ENCODE assay signal across 19 cellular contexts in the genomic region with DNA sequence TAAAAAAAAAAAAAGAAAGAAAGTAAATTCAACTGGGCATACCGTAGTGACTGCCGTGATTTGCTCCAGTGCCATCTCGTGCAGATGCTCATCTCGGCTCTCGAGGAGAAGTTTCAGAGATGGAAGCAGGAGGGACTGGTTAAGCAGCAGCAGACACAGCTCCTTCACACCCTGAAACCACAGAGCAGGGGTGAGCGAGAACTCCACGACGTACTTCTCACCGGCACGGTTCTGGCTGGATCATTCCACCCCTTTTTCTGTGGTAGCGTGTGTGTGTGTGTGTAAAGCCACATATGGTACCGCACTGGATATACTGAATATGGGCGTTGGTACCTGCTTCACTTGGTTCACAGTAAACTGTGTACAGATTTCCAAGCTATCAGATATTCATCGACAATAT.
DNase-seq lines count a peak whose midpoint lies in the region; ATAC-seq and TF ChIP-seq lines count a peak whose summit lies in the region.
"Had no signal": no experiment of that assay in that cellular context is flagged by ENCODE, and none has a peak within 500 bp of the region (broad histone marks: within the 10 kb centered on the region; RNA-seq: fewer than 3 reads in every experiment).

No MANE protein-coding gene starts in this region.

- no peaks in the 10 kb centered on the region for H3K9me3 ChIP-seq in CD8-positive, alpha-beta T cell (ENCODE audit: low read length)
- H3K9me3 ChIP-seq in neuronal stem cell (replicated peaks in 1 of 2; ENCODE audit: control insufficient read depth in 2 of 2, insufficient read depth in 1 of 2, low read depth in 1 of 2, low read length in 2 of 2) (no peaks in the 10 kb centered on the region), tibial nerve (no peaks in the 10 kb centered on the region)
- H3K9me3 ChIP-seq: Peyer's patch had no signal

- no peak overlapping the region for H2AK5ac ChIP-seq in neuronal stem cell (ENCODE audit: low read depth, low read length)

- no peak overlapping the region for H2AFZ ChIP-seq in neuronal stem cell (ENCODE audit: low read length)
- H2AFZ ChIP-seq: GM23338 had no signal

- no peak overlapping the region for H4K91ac ChIP-seq in neuronal stem cell (ENCODE audit: low read depth, low read length, poor library complexity)

- no peak overlapping the region for H2BK5ac ChIP-seq in neuronal stem cell (ENCODE audit: low read length)

- no peak overlapping the region for H3K4me3 Mint-ChIP-seq in CD8-positive, alpha-beta T cell
- H3K4me3 Mint-ChIP-seq: B cell, GM23338 had no signal

- H3K14ac ChIP-seq in neuronal stem cell (ENCODE audit: low read length): no peak overlapping the region

- peaks cover 32% of the 10 kb centered on the region for H3K4me1 Mint-ChIP-seq in CD8-positive, alpha-beta T cell (ENCODE audit: low read depth)
- H3K4me1 Mint-ChIP-seq: B cell, GM23338 had no signal

- TF ChIP-seq EP300 in tibial nerve (IDR thresholded peaks at IDR 0.05): no peak

- H3K27me3 ChIP-seq in CD8-positive, alpha-beta T cell (ENCODE audit: insufficient read depth, low read length): no peaks in the 10 kb centered on the region
- H3K27me3 ChIP-seq in neuronal stem cell (ENCODE audit: control insufficient read depth in 3 of 3, insufficient read depth in 3 of 3, low read depth in 1 of 3, low read length in 3 of 3) (peaks cover 0 to 2% (median 0%) of the 10 kb centered on the region in 3 experiments), tibial nerve (no peaks in the 10 kb centered on the region)
- H3K27me3 ChIP-seq: Peyer's patch had no signal

- peak; percentile 4 for ATAC-seq in CD8-positive, alpha-beta T cell
- ATAC-seq in esophagus mucosa: no peak
- ATAC-seq in HG03095 (IDR thresholded peaks at IDR 0.05; ENCODE audit: unreplicated experiment): no peak
- ATAC-seq: GM23338 had no signal

- no peak overlapping the region for H3K4ac ChIP-seq in neuronal stem cell (ENCODE audit: low read length)

- DNase-seq in activated gamma-delta T cell treated with Interleukin-2 at 50 U/mL for 16 hours (peak; percentile 21), activated gamma-delta T cell (lab: John Stamatoyannopoulos, UW) (no peak), neuronal stem cell (ENCODE audit: low spot score) (no peak), tibial nerve (ENCODE audit: low spot score in 2 of 2) (no peak)
- peak in 2 of 7 experiments; percentile 2 to 41 for DNase-seq in CD8-positive, alpha-beta T cell
- DNase-seq in activated T-helper 9 cell treated with anti-CD3 and anti-CD28 coated beads, Interleukin-2, amount 50 U/mL, for 16 hours (ENCODE audit: low read depth): peak; percentile 2
- DNase-seq: 8988T; HCEC 1CT; NCI-H1092 treated with DMSO at 0.1 percent for 48 hours; NCI-H2081; NCI-H2171 treated with DMSO at 0.1 percent for 48 hours; NCI-H446; NCI-H526 treated with DMSO at 0.1 percent for 48 hours; NK-92 treated with Interleukin-12 subunit alpha and Interleukin-12 subunit beta, amount 100 ng/mL, for 24 hours; Peyer's patch had no signal

- no peak overlapping the region for H3K27ac Mint-ChIP-seq in CD8-positive, alpha-beta T cell
- H3K27ac Mint-ChIP-seq: B cell, GM23338 had no signal

- no peak overlapping the region for H3K4me2 ChIP-seq in neuronal stem cell (ENCODE audit: insufficient read depth, low read length, poor library complexity, severe bottlenecking)
- H3K4me2 ChIP-seq: GM23338 had no signal

- H3K27ac ChIP-seq in CD8-positive, alpha-beta T cell (ENCODE audit: low read depth, low read length): no peak overlapping the region
- no peak overlapping the region for H3K27ac ChIP-seq in neuronal stem cell (replicated peaks; ENCODE audit: low read length)
- H3K27ac ChIP-seq in tibial nerve: no peak overlapping the region
- H3K27ac ChIP-seq: Peyer's patch had no signal

- H3K36me3 ChIP-seq in CD8-positive, alpha-beta T cell (ENCODE audit: insufficient read depth, low read length): no peaks in the 10 kb centered on the region
- peaks cover 2 to 7% of the 10 kb centered on the region in 2 donors for H3K36me3 ChIP-seq in neuronal stem cell (replicated peaks in 1 of 2; ENCODE audit: control insufficient read depth in 2 of 2, insufficient read depth in 2 of 2, low read length in 2 of 2)
- peaks cover 0 to 27% (median 0%) of the 10 kb centered on the region in 3 donors for H3K36me3 ChIP-seq in tibial nerve
- H3K36me3 ChIP-seq: Peyer's patch had no signal

- no peak for TF ChIP-seq CTCF in CD8-positive, alpha-beta T cell (IDR thresholded peaks at IDR 0.05)
- no peak for TF ChIP-seq CTCF in tibial nerve (IDR thresholded peaks at IDR 0.05)

- WGBS in neuronal stem cell (ENCODE audit: extremely low coverage in 2 of 2, insufficient read length in 2 of 2, insufficient replicate concordance in 1 of 2), 2 donors: no CpG with 5 or more reads among the region's 14 CpGs
- WGBS in tibial nerve, 2 donors: 92 to 94% methylated on average over 14 of the region's 14 CpGs

- no peak for TF ChIP-seq POLR2A in tibial nerve (IDR thresholded peaks at IDR 0.05)

- intact Hi-C loops in CD8-positive, alpha-beta T cell (cut with DNase I, micrococcal nuclease): no loop called here

- peak overlapping the region; percentile 76 for H3K23ac ChIP-seq in neuronal stem cell (ENCODE audit: low read depth, low read length, poor library complexity)

- H3K9ac ChIP-seq in neuronal stem cell (ENCODE audit: low read depth, low read length, poor library complexity): no peak overlapping the region

- peaks cover 48% of the 10 kb centered on the region for H3K36me3 Mint-ChIP-seq in CD8-positive, alpha-beta T cell

- H2BK12ac ChIP-seq in neuronal stem cell (ENCODE audit: low read length): no peak overlapping the region

- no peak overlapping the region for H3K4me3 ChIP-seq in CD8-positive, alpha-beta T cell (ENCODE audit: low read depth, low read length)
- H3K4me3 ChIP-seq in neuronal stem cell (ENCODE audit: low read length in 2 of 2): peak overlapping the region in 1 of 2 donors; percentile 66
- no peak overlapping the region for H3K4me3 ChIP-seq in tibial nerve
- H3K4me3 ChIP-seq: GM23338, Peyer's patch had no signal

- H2BK120ac ChIP-seq in neuronal stem cell (ENCODE audit: low read depth, low read length): no peak overlapping the region

- no peaks in the 10 kb centered on the region for H3K27me3 Mint-ChIP-seq in CD8-positive, alpha-beta T cell (ENCODE audit: low read depth)
- H3K27me3 Mint-ChIP-seq: B cell had no signal

- H3K79me1 ChIP-seq in neuronal stem cell (ENCODE audit: low read depth, low read length): no peaks in the 10 kb centered on the region

- H3K9me3 Mint-ChIP-seq in CD8-positive, alpha-beta T cell: no peaks in the 10 kb centered on the region
- H3K9me3 Mint-ChIP-seq: GM23338 had no signal

- no peak overlapping the region for H2BK15ac ChIP-seq in neuronal stem cell (ENCODE audit: low read length)

- peak overlapping the region; percentile 48 for H4K8ac ChIP-seq in neuronal stem cell (ENCODE audit: low read depth, low read length)

- CTCF ChIA-PET in CD8-positive, alpha-beta T cell (lab: Charles Lee): interaction anchor here (0.9 kb wide), 1 partner anchor 398 kb away, joined by 3 read pairs; no protein-coding TSS in a partner anchor

- peaks cover 14% of the 10 kb centered on the region for H3K4me1 ChIP-seq in CD8-positive, alpha-beta T cell (ENCODE audit: insufficient read depth, low read length)
- H3K4me1 ChIP-seq in neuronal stem cell (ENCODE audit: control insufficient read depth in 2 of 2, insufficient read depth in 1 of 2, low read depth in 1 of 2, low read length in 2 of 2) (no peaks in the 10 kb centered on the region), tibial nerve (no peaks in the 10 kb centered on the region)
- H3K4me1 ChIP-seq: Peyer's patch had no signal

- H3K18ac ChIP-seq in neuronal stem cell (ENCODE audit: low read length): peak overlapping the region; percentile 13

- POLR2A ChIA-PET in CD8-positive, alpha-beta T cell (lab: Charles Lee): interaction anchor here (0.6 kb wide), 1 partner anchor 417 kb away, joined by 3 read pairs; no protein-coding TSS in a partner anchor

Comparison
In these comparisons a context has a peak if more than half of its experiments do, and no peak if none do; other contexts are left out.
1. DNase-seq: peak in activated gamma-delta T cell treated with Interleukin-2 at 50 U/mL for 16 hours (single experiment) and activated T-helper 9 cell treated with anti-CD3 and anti-CD28 coated beads, Interleukin-2, amount 50 U/mL, for 16 hours (single experiment); none in activated gamma-delta T cell (single experiment), neuronal stem cell (single experiment) and tibial nerve (0 of 2).